1 cellular context compared by ENCODE assay signal in the genomic region with DNA sequence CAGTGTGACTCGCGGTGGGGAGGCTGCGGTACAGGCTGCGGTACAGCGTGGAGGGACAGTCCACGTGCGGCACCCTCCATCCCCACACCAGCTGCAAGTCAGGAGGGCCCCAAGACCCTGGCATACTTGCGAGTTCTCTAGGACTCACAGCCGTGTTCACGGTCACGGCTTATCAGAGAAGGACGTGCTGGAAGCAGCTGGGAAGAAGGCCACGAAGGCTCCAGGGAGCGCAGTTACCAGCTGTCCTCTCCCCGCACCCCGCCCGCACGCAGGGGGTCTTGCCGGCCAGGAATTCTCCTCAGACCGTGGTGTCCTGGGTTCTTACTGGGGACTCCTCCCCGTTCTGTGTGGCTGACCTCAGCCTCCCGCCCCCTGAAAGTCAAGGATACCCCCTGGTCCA.
TF ChIP-seq lines count a peak whose summit lies in the region.

No MANE protein-coding gene starts in this region.

TF ChIP-seq in GM12878, 131 proteins besides CTCF, POLR2A, EP300 and RAD21:
- no peak for TF ChIP-seq MYC (IDR thresholded peaks at IDR 0.05; ENCODE audit: insufficient read depth, insufficient read length, insufficient replicate concordance, low read length, severe bottlenecking)
- no peak for TF ChIP-seq STAT1 (conservative IDR thresholded peaks at IDR 0.05)
- TF ChIP-seq FOXM1 (IDR thresholded peaks at IDR 0.05; ENCODE audit: low read depth, low read length): no peak
- TF ChIP-seq MEF2A (IDR thresholded peaks at IDR 0.05; ENCODE audit: insufficient read depth, low read depth, low read length): no peak
- TF ChIP-seq NR2C2 (IDR thresholded peaks at IDR 0.05; ENCODE audit: borderline replicate concordance, control insufficient read depth, insufficient read length, low read depth): no peak
- TF ChIP-seq FOS (IDR thresholded peaks at IDR 0.05; ENCODE audit: borderline replicate concordance, extremely low read depth, insufficient read length): no peak
- TF ChIP-seq EED (IDR thresholded peaks at IDR 0.05; ENCODE audit: low read depth): no peak
- TF ChIP-seq IRF4 (IDR thresholded peaks at IDR 0.05; ENCODE audit: low read depth, low read length): no peak
- TF ChIP-seq ZNF217 (IDR thresholded peaks at IDR 0.05): no peak
- no peak for TF ChIP-seq HDAC2 (IDR thresholded peaks at IDR 0.05)
- TF ChIP-seq, protein P1, sequence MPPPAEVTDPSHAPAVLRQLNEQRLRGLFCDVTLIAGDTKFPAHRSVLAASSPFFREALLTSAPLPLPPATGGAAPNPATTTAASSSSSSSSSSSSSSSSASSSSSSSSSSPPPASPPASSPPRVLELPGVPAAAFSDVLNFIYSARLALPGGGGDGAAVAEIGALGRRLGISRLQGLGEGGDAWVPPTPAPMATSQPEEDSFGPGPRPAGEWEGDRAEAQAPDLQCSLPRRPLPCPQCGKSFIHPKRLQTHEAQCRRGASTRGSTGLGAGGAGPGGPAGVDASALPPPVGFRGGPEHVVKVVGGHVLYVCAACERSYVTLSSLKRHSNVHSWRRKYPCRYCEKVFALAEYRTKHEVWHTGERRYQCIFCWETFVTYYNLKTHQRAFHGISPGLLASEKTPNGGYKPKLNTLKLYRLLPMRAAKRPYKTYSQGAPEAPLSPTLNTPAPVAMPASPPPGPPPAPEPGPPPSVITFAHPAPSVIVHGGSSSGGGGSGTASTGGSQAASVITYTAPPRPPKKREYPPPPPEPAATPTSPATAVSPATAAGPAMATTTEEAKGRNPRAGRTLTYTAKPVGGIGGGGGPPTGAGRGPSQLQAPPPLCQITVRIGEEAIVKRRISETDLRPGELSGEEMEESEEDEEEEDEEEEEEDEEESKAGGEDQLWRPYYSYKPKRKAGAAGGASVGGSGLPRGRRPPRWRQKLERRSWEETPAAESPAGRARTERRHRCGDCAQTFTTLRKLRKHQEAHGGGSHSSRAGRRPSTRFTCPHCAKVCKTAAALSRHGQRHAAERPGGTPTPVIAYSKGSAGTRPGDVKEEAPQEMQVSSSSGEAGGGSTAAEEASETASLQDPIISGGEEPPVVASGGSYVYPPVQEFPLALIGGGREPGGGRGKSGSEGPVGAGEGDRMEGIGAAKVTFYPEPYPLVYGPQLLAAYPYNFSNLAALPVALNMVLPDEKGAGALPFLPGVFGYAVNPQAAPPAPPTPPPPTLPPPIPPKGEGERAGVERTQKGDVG (CRISPR knock-in tag; IDR thresholded peaks at IDR 0.05): no peak
- no peak for TF ChIP-seq CEBPB (IDR thresholded peaks at IDR 0.05; ENCODE audit: borderline replicate concordance in 1 of 2, low read depth in 2 of 2, low read length in 2 of 2)
- no peak for TF ChIP-seq RBBP5 (conservative IDR thresholded peaks at IDR 0.05)
- TF ChIP-seq POLR2AphosphoS2 (IDR thresholded peaks at IDR 0.05; ENCODE audit: low read depth, low read length): no peak
- TF ChIP-seq ZNF384 (IDR thresholded peaks at IDR 0.05; ENCODE audit: borderline replicate concordance, low read depth, low read length): no peak
- no peak for TF ChIP-seq RELA (IDR thresholded peaks at IDR 0.05; ENCODE audit: borderline replicate concordance, partially characterized antibody)
